In the genomic region with DNA sequence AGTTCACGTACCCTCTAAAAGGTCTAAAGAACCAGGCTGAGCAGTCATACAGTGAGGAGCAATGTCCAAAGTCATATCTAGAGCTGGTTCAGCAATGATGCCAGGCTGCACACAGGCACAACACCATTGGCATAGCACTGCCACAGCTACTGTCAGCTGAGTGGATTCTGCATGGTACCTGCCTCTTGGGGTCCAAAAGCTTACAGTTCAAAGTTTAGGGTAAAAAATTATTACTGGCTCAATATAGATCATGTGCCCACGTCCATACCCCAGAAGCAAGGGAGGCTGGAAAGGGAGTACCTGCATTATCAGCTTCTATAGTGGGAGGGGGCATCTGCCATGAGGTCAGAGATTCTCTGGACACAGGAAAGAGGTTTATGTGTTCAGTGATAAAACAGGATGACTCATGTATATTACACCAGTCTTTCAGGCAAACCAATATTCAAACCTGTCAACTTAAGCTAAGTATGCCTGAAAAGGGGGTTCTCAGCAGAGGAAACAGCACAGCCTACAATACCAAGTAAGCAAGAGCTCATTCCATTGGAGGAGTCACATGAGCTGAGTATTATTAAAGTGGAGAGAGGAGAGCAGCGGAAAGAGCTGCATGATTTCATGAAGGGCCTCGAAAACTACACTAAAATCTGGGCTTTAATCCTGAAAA, we compare ENCODE assay signal across 1 cellular context.
A peak's percentile ranks its signal among the peaks of the same experiment; 100 is the strongest.
TF ChIP-seq lines count a peak whose summit lies in the region.

No MANE protein-coding gene starts in this region.

TF ChIP-seq in HEK293, 187 proteins besides CTCF, POLR2A, EP300 and RAD21 (continued from another document):
- peak; percentile 67 for TF ChIP-seq ZNF629 (tag by site-specific recombination; IDR thresholded peaks at IDR 0.05)
- no peak for TF ChIP-seq ZNF624 (tag by site-specific recombination; IDR thresholded peaks at IDR 0.05)
- TF ChIP-seq ZNF610 (tag by site-specific recombination; IDR thresholded peaks at IDR 0.05; ENCODE audit: borderline replicate concordance) = no peak
- 0 out of 2 replicates have a peak, but pooled peaks have one; percentile 11 for TF ChIP-seq ZBTB21 (tag by site-specific recombination; IDR thresholded peaks at IDR 0.05)
